23 cellular contexts compared by ENCODE assay signal in the genomic region with DNA sequence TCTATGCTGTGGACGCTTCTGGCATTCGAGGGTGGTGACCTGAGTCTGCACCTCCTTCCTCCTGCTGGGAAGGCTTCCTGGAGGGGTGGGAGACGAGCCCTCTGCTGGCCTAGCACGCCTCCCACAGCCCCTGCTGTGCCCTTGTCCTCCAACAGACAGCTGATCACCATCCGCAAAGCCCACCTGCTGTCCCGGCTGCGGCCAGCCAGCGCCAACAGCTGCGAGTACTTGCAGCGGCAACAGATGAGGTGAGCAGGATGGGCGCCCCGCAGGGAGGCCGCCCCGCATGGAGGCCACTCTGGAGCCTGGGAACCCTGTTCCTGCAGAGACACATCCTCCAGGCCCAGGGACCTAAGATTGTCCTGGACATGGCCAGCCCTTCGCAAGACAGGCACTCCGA. TPM values are rescaled to one million over a fixed set of nuclear protein-coding genes. Genes with fewer than 3 reads are reported as not detected.
DNase-seq lines count a peak whose midpoint lies in the region; ATAC-seq and TF ChIP-seq lines count a peak whose summit lies in the region.
"Had no signal": no experiment of that assay in that cellular context is flagged by ENCODE, and none has a peak within 500 bp of the region (broad histone marks: within the 10 kb centered on the region; RNA-seq: fewer than 3 reads in every experiment).

No MANE protein-coding gene starts in this region.

- no peak for ATAC-seq in SK-N-SH treated with all-trans-retinoic acid at 6 μM for 48 hours
- no peak for ATAC-seq in HG02870 (IDR thresholded peaks at IDR 0.05; ENCODE audit: unreplicated experiment)
- ATAC-seq: natural killer cell treated with Interleukin-12 subunit alpha and Interleukin-12 subunit beta and Interleukin-15 and Interleukin-18, amount 100 ng/mL, for 72 hours; Panc1; stimulated activated memory B cell treated with anti-CD40 and anti-IgM and Interleukin-4, amounts not matched to agents 10 μg/mL and 1 μg/mL and 100 μg/mL, for 72 hours had no signal

- no peak for TF ChIP-seq RAD21 in SK-N-SH (IDR thresholded peaks at IDR 0.05; ENCODE audit: low read length)

- H3K4me1 ChIP-seq in SK-N-SH (ENCODE audit: control insufficient read depth in 1 of 2, insufficient read depth in 2 of 2, low read depth in 1 of 2, low read length in 1 of 2) (no peaks in the 10 kb centered on the region; a peak in 1 of 4 replicates), NT2/D1 (ENCODE audit: insufficient read depth, insufficient read length) (peaks cover 30% of the 10 kb centered on the region)

- H3K36me3 ChIP-seq in SK-N-SH (replicated peaks in 1 of 2; ENCODE audit: control insufficient read depth in 1 of 2, insufficient read depth in 2 of 2, low read length in 1 of 2) (no peaks in the 10 kb centered on the region), NT2/D1 (ENCODE audit: insufficient read depth, insufficient read length, low read length) (no peaks in the 10 kb centered on the region)
- H3K36me3 ChIP-seq: thyroid gland had no signal

- no peaks in the 10 kb centered on the region for H3F3A ChIP-seq in SK-N-SH (replicated peaks; ENCODE audit: insufficient read depth)

- H3K27ac ChIP-seq in SK-N-SH (ENCODE audit: low read depth in 2 of 2, low read length in 1 of 2): no peak overlapping the region
- H3K27ac ChIP-seq: C4-2B, thyroid gland had no signal

- POLR2A ChIA-PET in SK-N-SH (lab: Yijun Ruan, JAX): no interaction called here

- H2AFZ ChIP-seq in SK-N-SH (ENCODE audit: low read depth): no peak overlapping the region

- H3K9me3 ChIP-seq in SK-N-SH (no peaks in the 10 kb centered on the region), NT2/D1 (ENCODE audit: insufficient read depth, low read length) (peaks cover 9% of the 10 kb centered on the region; the same call in 1 of the 2 replicates)
- H3K9me3 ChIP-seq: thyroid gland had no signal

- no peaks in the 10 kb centered on the region for H3K9me2 ChIP-seq in SK-N-SH

- WGBS in SK-N-SH (ENCODE audit: low lambda C conversion rate): 74% methylated on average over 11 of the region's 16 CpGs

- no peak for TF ChIP-seq CTCF in SK-N-SH (IDR thresholded peaks at IDR 0.05)

- H3K27me3 ChIP-seq in SK-N-SH (ENCODE audit: insufficient read depth) (no peaks in the 10 kb centered on the region), NT2/D1 (ENCODE audit: insufficient read depth, insufficient read length) (peaks cover 5% of the 10 kb centered on the region)
- H3K27me3 ChIP-seq: thyroid gland had no signal

- H3K4me3 ChIP-seq in SK-N-SH (ENCODE audit: low read depth in 2 of 2, low read length in 1 of 2): no peak overlapping the region
- H3K4me3 ChIP-seq in NT2/D1 (ENCODE audit: insufficient read length, low read depth): no peak overlapping the region
- H3K4me3 ChIP-seq: thyroid gland had no signal

- peak; percentile 22 for DNase-seq in SK-N-SH
- no peak for DNase-seq in NT2/D1 (ENCODE audit: low read depth, low spot score)
- peak; percentile 80 for DNase-seq in left kidney (ENCODE audit: low read depth, low spot score)
- no peak for DNase-seq in NCI-H1694 (lab: John Stamatoyannopoulos, UW)
- no peak for DNase-seq in UCSD-AML1 (lab: John Stamatoyannopoulos, UW; ENCODE audit: unreplicated experiment)
- DNase-seq in Ammon's horn (ENCODE audit: low spot score): no peak
- DNase-seq: activated CD4-positive, alpha-beta T cell treated with anti-CD3 and anti-CD28 coated beads for 48 hours; activated CD8-positive, alpha-beta memory T cell treated with anti-CD3 and anti-CD28 coated beads, Interleukin-2, amount 50 U/mL, for 48 hours; activated gamma-delta T cell treated with Interleukin-2 at 50 U/mL for 16 hours; caudate nucleus; DMS153; effector memory CD4-positive, alpha-beta T cell; NCI-H2029; NCI-H526 treated with DMSO at 0.1 percent for 48 hours; stimulated activated CD4-positive, alpha-beta T cell treated with anti-CD3 and anti-CD28 coated beads, Interleukin-15, amount 100 ng/mL, for 24 hours; thyroid gland had no signal

- no peak overlapping the region for H3K4me2 ChIP-seq in SK-N-SH

- no peaks in the 10 kb centered on the region for H3K79me2 ChIP-seq in SK-N-SH (ENCODE audit: insufficient read depth)

- H3K9ac ChIP-seq in SK-N-SH (no peak overlapping the region), NT2/D1 (ENCODE audit: insufficient read length, low read depth) (peak overlapping the region; percentile 11)

- CTCF ChIA-PET in SK-N-SH (lab: Yijun Ruan, JAX): no interaction called here

- no peaks in the 10 kb centered on the region for H4K20me1 ChIP-seq in SK-N-SH (ENCODE audit: insufficient read depth)

- no peak for TF ChIP-seq EP300 in SK-N-SH (IDR thresholded peaks at IDR 0.05; ENCODE audit: borderline replicate concordance in 1 of 2, low read depth in 1 of 2, low read length in 1 of 2)

TF ChIP-seq in SK-N-SH, 30 proteins besides CTCF, POLR2A, EP300 and RAD21:
- no peak for TF ChIP-seq MXI1 (IDR thresholded peaks at IDR 0.05; ENCODE audit: low read depth, low read length)
- no peak for TF ChIP-seq MEF2A (IDR thresholded peaks at IDR 0.05; ENCODE audit: borderline replicate concordance, low read depth)
- TF ChIP-seq CHD2 (IDR thresholded peaks at IDR 0.05; ENCODE audit: low read length, partially characterized antibody): no peak
- TF ChIP-seq, protein P1, sequence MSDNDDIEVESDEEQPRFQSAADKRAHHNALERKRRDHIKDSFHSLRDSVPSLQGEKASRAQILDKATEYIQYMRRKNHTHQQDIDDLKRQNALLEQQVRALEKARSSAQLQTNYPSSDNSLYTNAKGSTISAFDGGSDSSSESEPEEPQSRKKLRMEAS (IDR thresholded peaks at IDR 0.05; ENCODE audit: low read depth): no peak
- TF ChIP-seq NRF1 (IDR thresholded peaks at IDR 0.05; ENCODE audit: low read depth, low read length): no peak

TF ChIP-seq in SK-N-SH treated with all-trans-retinoic acid at 6 μM for 48 hours, 23 proteins besides CTCF, POLR2A, EP300 and RAD21 (continues in another document):
- no peak for TF ChIP-seq ARNTL (CRISPR knock-in tag; IDR thresholded peaks at IDR 0.05; ENCODE audit: borderline replicate concordance, low read depth)
- TF ChIP-seq, protein P2, sequence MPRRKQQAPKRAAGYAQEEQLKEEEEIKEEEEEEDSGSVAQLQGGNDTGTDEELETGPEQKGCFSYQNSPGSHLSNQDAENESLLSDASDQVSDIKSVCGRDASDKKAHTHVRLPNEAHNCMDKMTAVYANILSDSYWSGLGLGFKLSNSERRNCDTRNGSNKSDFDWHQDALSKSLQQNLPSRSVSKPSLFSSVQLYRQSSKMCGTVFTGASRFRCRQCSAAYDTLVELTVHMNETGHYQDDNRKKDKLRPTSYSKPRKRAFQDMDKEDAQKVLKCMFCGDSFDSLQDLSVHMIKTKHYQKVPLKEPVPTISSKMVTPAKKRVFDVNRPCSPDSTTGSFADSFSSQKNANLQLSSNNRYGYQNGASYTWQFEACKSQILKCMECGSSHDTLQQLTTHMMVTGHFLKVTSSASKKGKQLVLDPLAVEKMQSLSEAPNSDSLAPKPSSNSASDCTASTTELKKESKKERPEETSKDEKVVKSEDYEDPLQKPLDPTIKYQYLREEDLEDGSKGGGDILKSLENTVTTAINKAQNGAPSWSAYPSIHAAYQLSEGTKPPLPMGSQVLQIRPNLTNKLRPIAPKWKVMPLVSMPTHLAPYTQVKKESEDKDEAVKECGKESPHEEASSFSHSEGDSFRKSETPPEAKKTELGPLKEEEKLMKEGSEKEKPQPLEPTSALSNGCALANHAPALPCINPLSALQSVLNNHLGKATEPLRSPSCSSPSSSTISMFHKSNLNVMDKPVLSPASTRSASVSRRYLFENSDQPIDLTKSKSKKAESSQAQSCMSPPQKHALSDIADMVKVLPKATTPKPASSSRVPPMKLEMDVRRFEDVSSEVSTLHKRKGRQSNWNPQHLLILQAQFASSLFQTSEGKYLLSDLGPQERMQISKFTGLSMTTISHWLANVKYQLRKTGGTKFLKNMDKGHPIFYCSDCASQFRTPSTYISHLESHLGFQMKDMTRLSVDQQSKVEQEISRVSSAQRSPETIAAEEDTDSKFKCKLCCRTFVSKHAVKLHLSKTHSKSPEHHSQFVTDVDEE (CRISPR knock-in tag; IDR thresholded peaks at IDR 0.05): no peak
- TF ChIP-seq GLIS3 (CRISPR knock-in tag; IDR thresholded peaks at IDR 0.05): no peak
- TF ChIP-seq, protein P3, sequence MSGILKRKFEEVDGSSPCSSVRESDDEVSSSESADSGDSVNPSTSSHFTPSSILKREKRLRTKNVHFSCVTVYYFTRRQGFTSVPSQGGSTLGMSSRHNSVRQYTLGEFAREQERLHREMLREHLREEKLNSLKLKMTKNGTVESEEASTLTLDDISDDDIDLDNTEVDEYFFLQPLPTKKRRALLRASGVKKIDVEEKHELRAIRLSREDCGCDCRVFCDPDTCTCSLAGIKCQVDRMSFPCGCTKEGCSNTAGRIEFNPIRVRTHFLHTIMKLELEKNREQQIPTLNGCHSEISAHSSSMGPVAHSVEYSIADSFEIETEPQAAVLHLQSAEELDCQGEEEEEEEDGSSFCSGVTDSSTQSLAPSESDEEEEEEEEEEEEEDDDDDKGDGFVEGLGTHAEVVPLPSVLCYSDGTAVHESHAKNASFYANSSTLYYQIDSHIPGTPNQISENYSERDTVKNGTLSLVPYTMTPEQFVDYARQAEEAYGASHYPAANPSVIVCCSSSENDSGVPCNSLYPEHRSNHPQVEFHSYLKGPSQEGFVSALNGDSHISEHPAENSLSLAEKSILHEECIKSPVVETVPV (CRISPR knock-in tag; IDR thresholded peaks at IDR 0.05): no peak
- TF ChIP-seq SNAI2 (CRISPR knock-in tag; IDR thresholded peaks at IDR 0.05): no peak
- no peak for TF ChIP-seq ISL1 (CRISPR knock-in tag; IDR thresholded peaks at IDR 0.05)

RNA-seq across cellular contexts. Expression of a gene that starts 21.6 kb away (rescaled TPM):
- 13.0 and 16.7 TPM in 2 replicates for polyA plus RNA-seq in SK-N-SH (2012; rRNA removed)
- 4.7 and 6.1 TPM in 2 replicates for polyA plus RNA-seq in SK-N-SH (2012; cell fraction: cytosol; rRNA removed)
- 47.9 and 62.5 TPM in 2 replicates for polyA plus RNA-seq in SK-N-SH (2012; cell fraction: nucleus; rRNA removed)

RNA-seq across cellular contexts. Expression of a gene that starts 31.6 kb away (rescaled TPM):
- polyA plus RNA-seq in SK-N-SH (2012; rRNA removed): 5.5 and 13.3 TPM in 2 replicates
- 8.6 and 12.0 TPM in 2 replicates for polyA plus RNA-seq in SK-N-SH (2012; cell fraction: cytosol; rRNA removed)
- polyA plus RNA-seq in SK-N-SH (2012; cell fraction: nucleus; rRNA removed): 26.7 and 38.3 TPM in 2 replicates

RNA-seq across cellular contexts. Expression of a gene that starts 36.9 kb away (rescaled TPM):
- polyA plus RNA-seq in SK-N-SH (2012; rRNA removed): 0.05 TPM in 2 replicates
- polyA plus RNA-seq in SK-N-SH (2012; cell fraction: cytosol; rRNA removed): 0.04 and 0.05 TPM in 2 replicates
- polyA plus RNA-seq in SK-N-SH (2012; cell fraction: nucleus; rRNA removed): 0.41 and 0.47 TPM in 2 replicates
- polyA plus RNA-seq: keratinocyte had no signal

RNA-seq across cellular contexts. Expression of a gene that starts 54.5 kb away (rescaled TPM):
- 19.4 and 30.2 TPM in 2 replicates for polyA plus RNA-seq in SK-N-SH (2012; rRNA removed)
- 17.6 and 23.3 TPM in 2 replicates for polyA plus RNA-seq in SK-N-SH (2012; cell fraction: cytosol; rRNA removed)
- 33.9 and 39.3 TPM in 2 replicates for polyA plus RNA-seq in SK-N-SH (2012; cell fraction: nucleus; rRNA removed)

Comparison
In these comparisons a context has a peak if more than half of its experiments do, and no peak if none do; other contexts are left out.
1. DNase-seq: peak in SK-N-SH (single experiment) and left kidney (single experiment); none in NT2/D1 (single experiment), NCI-H1694 (single experiment), UCSD-AML1 (single experiment) and Ammon's horn (single experiment).